Comparison of ENCODE assay signal across 24 cellular contexts in genomic region chrX:40973619-40974018, GRCh38.
"Had no signal": no experiment of that assay in that cellular context is flagged by ENCODE, and none has a peak within 500 bp of the region (broad histone marks: within the 10 kb centered on the region; RNA-seq: fewer than 3 reads in every experiment).

No MANE protein-coding gene starts in this region.

- H3K27ac Mint-ChIP-seq: immature natural killer cell; memory B cell; naive B cell; naive thymus-derived CD8-positive, alpha-beta T cell had no signal

- H3K4me3 ChIP-seq: coronary artery, dorsolateral prefrontal cortex, esophagus muscularis mucosa, gastroesophageal sphincter, heart left ventricle, hepatocyte, left lung, lower lobe of right lung, mucosa of descending colon had no signal

- H3K4me1 Mint-ChIP-seq: immature natural killer cell, memory B cell, naive B cell had no signal

- H3K4me1 ChIP-seq: esophagus muscularis mucosa, foreskin keratinocyte, gastroesophageal sphincter, heart left ventricle, left lung, lower lobe of right lung had no signal

- H3K27me3 ChIP-seq: foreskin keratinocyte, gastroesophageal sphincter, heart left ventricle, hepatocyte had no signal

- H3K4me3 Mint-ChIP-seq: immature natural killer cell; memory B cell; naive B cell; naive thymus-derived CD8-positive, alpha-beta T cell had no signal

- H3K36me3 ChIP-seq: esophagus muscularis mucosa, gastroesophageal sphincter, heart left ventricle, left lung, lower lobe of right lung had no signal

- H3K4me2 ChIP-seq: hepatocyte had no signal

- H3K36me3 Mint-ChIP-seq: immature natural killer cell, memory B cell had no signal

- H3K79me2 ChIP-seq: hepatocyte had no signal

- H3K27ac ChIP-seq: coronary artery, dorsolateral prefrontal cortex, esophagus muscularis mucosa, foreskin keratinocyte, gastroesophageal sphincter, heart left ventricle, hepatocyte, left lung, lower lobe of right lung had no signal

- DNase-seq: dermis blood vessel endothelial cell; dorsolateral prefrontal cortex; effector CD4-positive, alpha-beta T cell; effector memory CD4-positive, alpha-beta T cell; heart left ventricle; hypothalamus; immature natural killer cell; islet precursor cell; left cardiac atrium; left lung; left ventricle myocardium superior; lower lobe of right lung; mesendoderm; mucosa of descending colon; naive B cell; naive thymus-derived CD8-positive, alpha-beta T cell had no signal

- H3K9me3 ChIP-seq: gastroesophageal sphincter, left lung, lower lobe of right lung, mucosa of descending colon had no signal

- FAIRE-seq: colon, frontal cortex had no signal

- H2AFZ ChIP-seq: hepatocyte had no signal
